In genomic region chr10:32180354-32181280, GRCh38 we compare ENCODE assay signal across 22 cellular contexts.
"Had no signal": no experiment of that assay in that cellular context is flagged by ENCODE, and none has a peak within 500 bp of the region (broad histone marks: within the 10 kb centered on the region; RNA-seq: fewer than 3 reads in every experiment).

No MANE protein-coding gene starts in this region.

- ATAC-seq: activated CD4-positive, alpha-beta T cell treated with anti-CD3 and anti-CD28 coated beads for 36 hours; left lung; naive thymus-derived CD4-positive, alpha-beta T cell; right lobe of liver; stimulated activated naive B cell treated with anti-CD40 and anti-IgM and Interleukin-4, amounts not matched to agents 10 μg/mL and 1 μg/mL and 100 μg/mL, for 72 hours; WTC11 had no signal

- H3K4me3 ChIP-seq: adrenal gland, cardiac muscle cell, esophagus muscularis mucosa, left lung, ovary, right lobe of liver, thyroid gland, uterus had no signal

- H3K27me3 ChIP-seq: adrenal gland, cardiac muscle cell, esophagus muscularis mucosa, left lung, ovary, right lobe of liver, thyroid gland, uterus had no signal

- H3K4me1 ChIP-seq: esophagus muscularis mucosa, left lung, right lobe of liver, thyroid gland, uterus had no signal

- H3K27ac ChIP-seq: cardiac muscle cell, esophagus muscularis mucosa, left lung, right lobe of liver, thyroid gland had no signal

- H3K9me3 ChIP-seq: adrenal gland, esophagus muscularis mucosa, left lung, ovary, right lobe of liver, thyroid gland, uterus had no signal

- H3K36me3 ChIP-seq: adrenal gland, cardiac muscle cell, esophagus muscularis mucosa, left lung, ovary, right lobe of liver, thyroid gland, uterus had no signal

- DNase-seq: activated CD4-positive, alpha-beta T cell treated with anti-CD3 and anti-CD28 coated beads for 36 hours; activated CD4-positive, alpha-beta T cell treated with anti-CD3 and anti-CD28 coated beads, Interleukin-2, amount 50 U/mL, for 48 hours; activated gamma-delta T cell; dermis blood vessel endothelial cell; effector memory CD4-positive, alpha-beta T cell; foreskin melanocyte; glutamatergic neuron; hypothalamus; islet precursor cell; left lung; mammary epithelial cell; naive thymus-derived CD4-positive, alpha-beta T cell; ovary; stimulated activated CD4-positive, alpha-beta T cell treated with anti-CD3 and anti-CD28 coated beads, Interleukin-4, amount 100 ng/mL, for 4 hours; stimulated activated naive B cell treated with anti-CD40 and anti-IgM and Interleukin-4, amounts not matched to agents 10 μg/mL and 1 μg/mL and 100 μg/mL, for 72 hours; thyroid gland; uterus had no signal
